17 cellular contexts compared by ENCODE assay signal in the genomic region with DNA sequence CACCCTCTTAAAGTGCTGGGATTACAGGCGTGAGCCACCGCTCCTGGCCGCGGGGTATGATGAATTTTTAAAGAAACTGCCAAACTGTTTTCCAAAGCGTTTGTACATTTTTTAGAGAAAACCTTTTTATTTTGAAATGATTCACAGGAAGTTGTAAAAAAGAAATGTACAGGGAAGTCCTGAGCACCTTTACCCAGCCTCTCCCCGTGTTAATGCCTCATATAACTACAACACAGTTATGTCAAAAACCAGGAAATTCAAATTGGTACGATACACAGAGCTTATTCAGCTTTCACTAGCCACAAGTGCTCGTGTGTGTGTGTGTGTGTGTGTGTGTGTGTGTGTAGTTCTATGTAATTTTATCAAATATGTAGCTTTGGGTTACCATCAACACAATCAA. TPM values are rescaled to one million over a fixed set of nuclear protein-coding genes. Genes with fewer than 3 reads are reported as not detected.
"Had no signal": no experiment of that assay in that cellular context is flagged by ENCODE, and none has a peak within 500 bp of the region (broad histone marks: within the 10 kb centered on the region; RNA-seq: fewer than 3 reads in every experiment).

No MANE protein-coding gene starts in this region.

- H3K36me3 Mint-ChIP-seq: activated naive CD4-positive, alpha-beta T cell treated with anti-CD3 and anti-CD28 coated beads, Interleukin-2, amount 50 U/mL, for 72 hours; immature natural killer cell; naive B cell; neural progenitor cell had no signal

- H3K27me3 ChIP-seq: gastrocnemius medialis, heart left ventricle, neural progenitor cell, pancreas had no signal

- H3K4me1 Mint-ChIP-seq: immature natural killer cell had no signal

- H3K4me1 ChIP-seq: gastrocnemius medialis, heart left ventricle, pancreas had no signal

- H3K27ac Mint-ChIP-seq: activated naive CD4-positive, alpha-beta T cell treated with anti-CD3 and anti-CD28 coated beads, Interleukin-2, amount 50 U/mL, for 72 hours; immature natural killer cell; neural progenitor cell; T-helper 2 cell treated with Interferon-gamma antibody and Interleukin-4, amounts not matched to agents 5 μg/mL and 100 μg/mL, for 36 hours had no signal

- DNase-seq: activated CD4-positive, alpha-beta T cell treated with anti-CD3 and anti-CD28 coated beads, Interleukin-2, amount 50 U/mL, for 1 hour; activated CD4-positive, CD25-positive, alpha-beta regulatory T cell; activated effector memory CD4-positive, alpha-beta T cell treated with anti-CD3 and anti-CD28 coated beads, Interleukin-2, amount 50 U/mL, for 16 hours; activated T-cell treated with anti-CD3 and anti-CD28 coated beads, Interleukin-2, amount 50 U/mL, for 1 hour; central memory CD4-positive, alpha-beta T cell; effector memory CD4-positive, alpha-beta T cell; gastrocnemius medialis; heart left ventricle; immature natural killer cell; naive B cell; pancreas; stimulated activated naive CD8-positive, alpha-beta T cell treated with anti-CD3 and anti-CD28 coated beads, Interleukin-15, Interleukin-2, amounts not matched to agents 100 U/mL and 50 U/mL, for 24 hours had no signal

- H3K36me3 ChIP-seq: gastrocnemius medialis, heart left ventricle, neural progenitor cell, pancreas had no signal

- H3K4me3 ChIP-seq: gastrocnemius medialis, heart left ventricle, neural progenitor cell, pancreas had no signal

- H3K27me3 Mint-ChIP-seq: naive B cell had no signal

- H3K9ac ChIP-seq: neural progenitor cell had no signal

- H3K4me3 Mint-ChIP-seq: immature natural killer cell; naive B cell; neural progenitor cell; T-helper 2 cell treated with Interferon-gamma antibody and Interleukin-4, amounts not matched to agents 5 μg/mL and 100 μg/mL, for 36 hours had no signal

- H3K9me3 Mint-ChIP-seq: activated naive CD4-positive, alpha-beta T cell treated with anti-CD3 and anti-CD28 coated beads, Interleukin-2, amount 50 U/mL, for 72 hours; immature natural killer cell; naive B cell; neural progenitor cell; T-helper 2 cell treated with Interferon-gamma antibody and Interleukin-4, amounts not matched to agents 5 μg/mL and 100 μg/mL, for 36 hours had no signal

- H3K9me3 ChIP-seq: gastrocnemius medialis, heart left ventricle, pancreas had no signal

- H3K27ac ChIP-seq: gastrocnemius medialis, heart left ventricle, neural progenitor cell, pancreas had no signal

RNA-seq across cellular contexts. Expression of gene UPK3A, which starts 18.0 kb away (rescaled TPM):
- total RNA-seq: activated naive CD4-positive, alpha-beta T cell treated with anti-CD3 and anti-CD28 coated beads, Interleukin-2, amount 50 U/mL, for 72 hours; fibroblast of lung; pancreas; sciatic nerve had no signal
- polyA plus RNA-seq: fibroblast of lung had no signal
